25 cellular contexts compared by ENCODE assay signal in genomic region chr1:90778487-90778886, GRCh38.
"Had no signal": no experiment of that assay in that cellular context is flagged by ENCODE, and none has a peak within 500 bp of the region (broad histone marks: within the 10 kb centered on the region; RNA-seq: fewer than 3 reads in every experiment).

No MANE protein-coding gene starts in this region.

- H3K36me3 ChIP-seq: cardiac muscle cell, colonic mucosa, gastroesophageal sphincter, sigmoid colon, suprapubic skin, transverse colon had no signal

- H3K4me2 ChIP-seq: hepatocyte had no signal

- H3K79me2 ChIP-seq: hepatocyte, parathyroid adenoma had no signal

- DNase-seq: activated CD4-positive, alpha-beta memory T cell treated with anti-CD3 and anti-CD28 coated beads, Interleukin-2, amount 10 ng/mL, durations not matched to agents 7 days and 5 days; activated CD4-positive, alpha-beta T cell treated with anti-CD3 and anti-CD28 coated beads, Interleukin-2, amount 10 ng/mL, durations not matched to agents 24 days and 14 days; activated CD8-positive, alpha-beta memory T cell treated with anti-CD3 and anti-CD28 coated beads, Interleukin-2, amount 50 U/mL, for 48 hours; activated T-cell treated with anti-CD3 and anti-CD28 coated beads, Interleukin-2, amount 50 U/mL, for 24 hours; anterior cingulate cortex; cerebellar nuclear complex; colonic mucosa; effector CD8-positive, alpha-beta T cell; left colon; naive thymus-derived CD8-positive, alpha-beta T cell; occipital lobe; psoas muscle; sigmoid colon; small intestine; stimulated activated CD4-positive, alpha-beta T cell treated with anti-CD3 and anti-CD28 coated beads, Interleukin-4, amount 100 ng/mL, for 24 hours; T-helper 9 cell; transverse colon had no signal

- H3K27me3 ChIP-seq: cardiac muscle cell, colonic mucosa, gastroesophageal sphincter, hepatocyte, sigmoid colon, suprapubic skin, transverse colon had no signal

- H3K4me1 ChIP-seq: colonic mucosa, gastroesophageal sphincter, parathyroid adenoma, psoas muscle, sigmoid colon, suprapubic skin, transverse colon had no signal

- H3K9ac ChIP-seq: parathyroid adenoma had no signal

- H2AFZ ChIP-seq: hepatocyte, parathyroid adenoma had no signal

- H3K4me3 ChIP-seq: cardiac muscle cell, colonic mucosa, gastroesophageal sphincter, hepatocyte, psoas muscle, sigmoid colon, suprapubic skin, transverse colon had no signal

- H3K9me3 ChIP-seq: colonic mucosa, gastroesophageal sphincter, psoas muscle, sigmoid colon, suprapubic skin, transverse colon had no signal

- ATAC-seq: activated CD4-positive, CD25-positive, alpha-beta regulatory T cell treated with anti-CD3 and anti-CD28 coated beads, Interleukin-2, amount 50 U/mL, for 24 hours; gastroesophageal sphincter; left colon; naive thymus-derived CD8-positive, alpha-beta T cell; psoas muscle; stimulated activated memory B cell treated with anti-CD40 and anti-IgM and Interleukin-4, amounts not matched to agents 10 μg/mL and 1 μg/mL and 100 μg/mL, for 72 hours had no signal

- H3K27ac ChIP-seq: cardiac muscle cell, colonic mucosa, gastroesophageal sphincter, hepatocyte, parathyroid adenoma, psoas muscle, sigmoid colon, suprapubic skin, transverse colon, VCaP had no signal
